Comparison of ENCODE assay signal across 17 cellular contexts in genomic region chr13:32225494-32225931, GRCh38.
DNase-seq lines count a peak whose midpoint lies in the region; ATAC-seq and TF ChIP-seq lines count a peak whose summit lies in the region.
"Had no signal": no experiment of that assay in that cellular context is flagged by ENCODE, and none has a peak within 500 bp of the region (broad histone marks: within the 10 kb centered on the region; RNA-seq: fewer than 3 reads in every experiment).

No MANE protein-coding gene starts in this region.

- no peak overlapping the region for H3K56ac ChIP-seq in mesendoderm (ENCODE audit: low read length)

- no peak overlapping the region for H3K18ac ChIP-seq in mesendoderm (ENCODE audit: low read length)

- ATAC-seq in HG03045 (IDR thresholded peaks at IDR 0.05; ENCODE audit: unreplicated experiment) = no peak
- ATAC-seq: A549; activated T-cell treated with anti-CD3 and anti-CD28 coated beads, Interleukin-2, amount 50 U/mL, for 4 hours had no signal

- no peak overlapping the region for H2AK5ac ChIP-seq in mesendoderm (ENCODE audit: low read length)

- peak; percentile 50 for DNase-seq in AG04449 (ENCODE audit: low read depth, low spot score)
- peak; percentile 77 for DNase-seq in HCEC 1CT
- no peak for DNase-seq in coronary artery (ENCODE audit: low spot score)
- DNase-seq in mesendoderm = peak; percentile 70
- DNase-seq in NCI-H1694 (lab: John Stamatoyannopoulos, UW) = no peak
- no peak for DNase-seq in NCI-H2029 (lab: John Stamatoyannopoulos, UW)
- DNase-seq in activated naive CD4-positive, alpha-beta T cell treated with Interleukin-2 at 50 U/mL for 16 hours = no peak
- DNase-seq: activated CD4-positive, alpha-beta T cell treated with anti-CD3 and anti-CD28 coated beads for 48 hours; activated T-cell treated with anti-CD3 and anti-CD28 coated beads, Interleukin-2, amount 50 U/mL, for 4 hours; NCI-H1105 treated with DMSO at 0.1 percent for 48 hours; NCI-H510A treated with DMSO at 0.1 percent for 48 hours; occipital lobe; RPMI8226; stimulated activated CD4-positive, alpha-beta T cell treated with anti-CD3 and anti-CD28 coated beads, Interleukin-15, amount 100 ng/mL, for 24 hours; transverse colon had no signal

- no peaks in the 10 kb centered on the region for H3K36me3 ChIP-seq in mesendoderm (ENCODE audit: control insufficient read depth, insufficient read depth, low read length)
- H3K36me3 ChIP-seq: transverse colon had no signal

- no peak overlapping the region for H3K4ac ChIP-seq in mesendoderm (ENCODE audit: low read depth, low read length)

- no peak overlapping the region for H3K4me2 ChIP-seq in mesendoderm (ENCODE audit: low read length)
- H3K4me2 ChIP-seq: A549 had no signal

- H3K27ac ChIP-seq in coronary artery = peak overlapping the region; percentile 27 to 34
- no peak overlapping the region for H3K27ac ChIP-seq in mesendoderm (ENCODE audit: low read depth, low read length)
- H3K27ac ChIP-seq: A549 had no signal

- no peak overlapping the region for H4K8ac ChIP-seq in mesendoderm (ENCODE audit: low read depth, low read length)

- CTCF ChIA-PET in AG04449 (lab: Yijun Ruan, JAX) = interaction anchor here (1.4 to 3.5 kb wide), 3 partner anchors 10 to 60 kb away, joined by 5 to 19 read pairs (median 5); no protein-coding TSS in a partner anchor

- H2BK15ac ChIP-seq in mesendoderm (replicated peaks; ENCODE audit: low read depth) = no peak overlapping the region

- no peak for TF ChIP-seq CTCF in AG04449 (IDR thresholded peaks at IDR 0.05; ENCODE audit: insufficient read depth, low read length, missing control alignments)
- no peak for TF ChIP-seq CTCF in coronary artery (IDR thresholded peaks at IDR 0.05)

- no peaks in the 10 kb centered on the region for H3K4me1 ChIP-seq in mesendoderm (ENCODE audit: control insufficient read depth, low read depth, low read length)
- H3K4me1 ChIP-seq: A549, transverse colon had no signal

- no CpG with 5 or more reads among the region's 5 CpGs for WGBS in mesendoderm (ENCODE audit: extremely low coverage, insufficient coverage, low lambda C conversion rate)

- H3K79me1 ChIP-seq in mesendoderm (ENCODE audit: low read length) = no peaks in the 10 kb centered on the region

- H3K27me3 ChIP-seq in mesendoderm (ENCODE audit: insufficient read depth, low read length, poor library complexity) = no peaks in the 10 kb centered on the region
- H3K27me3 ChIP-seq: transverse colon had no signal

- no peak overlapping the region for H3K23ac ChIP-seq in mesendoderm (ENCODE audit: low read length)

- no peak overlapping the region for H4K5ac ChIP-seq in mesendoderm (ENCODE audit: low read length)

- no peak overlapping the region for H3K9ac ChIP-seq in mesendoderm (ENCODE audit: low read length)

- POLR2A ChIA-PET in AG04449 (lab: Yijun Ruan, JAX) = interaction anchor here (2.0 kb wide), 1 partner anchor 13 kb away, joined by 13 read pairs; no protein-coding TSS in a partner anchor

- H2BK5ac ChIP-seq in mesendoderm (ENCODE audit: low read length) = no peak overlapping the region

- no peak overlapping the region for H2BK120ac ChIP-seq in mesendoderm (ENCODE audit: low read depth, low read length)

- no peak overlapping the region for H3K4me3 ChIP-seq in AG04449 (ENCODE audit: low read depth, low read length)
- no peak overlapping the region for H3K4me3 ChIP-seq in coronary artery
- H3K4me3 ChIP-seq in mesendoderm (ENCODE audit: low read length) = no peak overlapping the region
- H3K4me3 ChIP-seq: A549, transverse colon had no signal

- no peaks in the 10 kb centered on the region for H3K79me2 ChIP-seq in mesendoderm (ENCODE audit: control insufficient read depth, insufficient read depth, low read length)

Comparison
In these comparisons a context has a peak if more than half of its experiments do, and no peak if none do; other contexts are left out.
1. DNase-seq: peak in AG04449 (single experiment), HCEC 1CT (single experiment) and mesendoderm (single experiment); none in coronary artery (single experiment), NCI-H1694 (single experiment), NCI-H2029 (single experiment) and activated naive CD4-positive, alpha-beta T cell treated with Interleukin-2 at 50 U/mL for 16 hours (single experiment).